31 cellular contexts compared by ENCODE assay signal in genomic region chr10:2207246-2207922, GRCh38.
"Had no signal": no experiment of that assay in that cellular context is flagged by ENCODE, and none has a peak within 500 bp of the region (broad histone marks: within the 10 kb centered on the region; RNA-seq: fewer than 3 reads in every experiment).

No MANE protein-coding gene starts in this region.

- ATAC-seq: activated naive CD8-positive, alpha-beta T cell treated with anti-CD3 and anti-CD28 coated beads, Interleukin-2, amount 50 U/mL, for 24 hours; activated T-cell treated with anti-CD3 and anti-CD28 coated beads, Interleukin-2, amount 50 U/mL, for 4 hours; Panc1; SK-N-SH treated with all-trans-retinoic acid at 6 μM for 48 hours; T-cell; T-helper 17 cell had no signal

- H3K4me1 ChIP-seq: SJSA1 had no signal

- H3K27ac ChIP-seq: SJSA1, VCaP had no signal

- H3K9me3 ChIP-seq: SJSA1 had no signal

- H3K4me3 ChIP-seq: SJSA1 had no signal

- H3K36me3 ChIP-seq: SJSA1 had no signal

- DNase-seq: activated B cell treated with CpG ODN at 0.5 μM for 24 hours; activated CD4-positive, alpha-beta memory T cell treated with anti-CD3 and anti-CD28 coated beads for 36 hours; activated CD4-positive, alpha-beta T cell treated with anti-CD3 and anti-CD28 coated beads for 4 hours; activated CD4-positive, alpha-beta T cell treated with anti-CD3 and anti-CD28 coated beads, Interleukin-2, amount 50 U/mL, for 1 hour; activated CD4-positive, CD25-positive, alpha-beta regulatory T cell treated with anti-CD3 and anti-CD28 coated beads, Interleukin-2, amount 50 U/mL, for 72 hours; activated CD8-positive, alpha-beta memory T cell treated with anti-CD3 and anti-CD28 coated beads, Interleukin-2, amount 50 U/mL, for 4 hours; activated gamma-delta T cell treated with Interleukin-2 at 50 U/mL for 16 hours; activated naive CD4-positive, alpha-beta T cell treated with anti-CD3 and anti-CD28 coated beads, Interleukin-2, amount 10 ng/mL, durations not matched to agents 7 days and 5 days; activated naive CD8-positive, alpha-beta T cell treated with anti-CD3 and anti-CD28 coated beads, Interleukin-2, amount 50 U/mL, for 24 hours; activated T-cell treated with anti-CD3 and anti-CD28 coated beads for 4 hours; activated T-cell treated with anti-CD3 and anti-CD28 coated beads, Interleukin-2, amount 50 U/mL, for 4 hours; anterior cingulate cortex; Karpas-422; KBM-7; NCI-H1092; NCI-H1436 treated with DMSO at 0.1 percent for 48 hours; NCI-H187; NCI-H2029 treated with DMSO at 0.1 percent for 48 hours; NCI-H2107; NCI-H2171; NCI-H226; NCI-H446 treated with DMSO at 0.1 percent for 48 hours; NCI-H524; NCI-H69; SHP77 treated with DMSO at 0.1 percent for 48 hours; T-cell; T-helper 17 cell had no signal
